Comparison of ENCODE assay signal across 8 cellular contexts in genomic region chr17:38584350-38584925, GRCh38. TPM values are rescaled to one million over a fixed set of nuclear protein-coding genes. Genes with fewer than 3 reads are reported as not detected.
DNase-seq lines count a peak whose midpoint lies in the region; ATAC-seq and TF ChIP-seq lines count a peak whose summit lies in the region.

No MANE protein-coding gene starts in this region.

- H3K4me3 Mint-ChIP-seq in CD14-positive monocyte, result peak overlapping the region in 1 of 2 donors; percentile 63
- peak overlapping the region in 1 of 2 donors; percentile 71 for H3K4me3 Mint-ChIP-seq in activated T-cell treated with anti-CD3 and anti-CD28 coated beads, Interleukin-2, amount 50 U/mL, for 72 hours

- H3K9ac ChIP-seq in fibroblast of lung (ENCODE audit: insufficient read depth, low read length), result no peak overlapping the region

- H3K9me2 ChIP-seq in OCI-LY7 (ENCODE audit: insufficient read depth, low read length), result no peaks in the 10 kb centered on the region

- H3K79me2 ChIP-seq in OCI-LY7 (ENCODE audit: insufficient read depth, low read depth, low read length) (no peaks in the 10 kb centered on the region), fibroblast of lung (ENCODE audit: control insufficient read depth, insufficient read depth, low read length) (no peaks in the 10 kb centered on the region)

- no peak overlapping the region for H3K27ac ChIP-seq in HEK293 (ENCODE audit: extremely low read depth, low read depth, low read length)
- H3K27ac ChIP-seq in OCI-LY7 (ENCODE audit: low read depth, low read length, poor library complexity, severe bottlenecking), result no peak overlapping the region
- H3K27ac ChIP-seq in fibroblast of lung (ENCODE audit: insufficient read depth, low read length), result no peak overlapping the region
- H3K27ac ChIP-seq in neutrophil, result no peak overlapping the region
- no peak overlapping the region for H3K27ac ChIP-seq in upper lobe of left lung

- TF ChIP-seq CTCF in CD14-positive monocyte (IDR thresholded peaks at IDR 0.05), result peak; percentile 93
- TF ChIP-seq CTCF in HEK293 (tag by site-specific recombination; IDR thresholded peaks at IDR 0.05), result peak; percentile 86
- TF ChIP-seq CTCF in OCI-LY7 (conservative IDR thresholded peaks at IDR 0.05; ENCODE audit: low read length), result peak; percentile 99
- TF ChIP-seq CTCF in fibroblast of lung (conservative IDR thresholded peaks at IDR 0.05 in 1 of 2, IDR thresholded peaks at IDR 0.05 in 1 of 2; ENCODE audit: low read depth in 1 of 2, low read length in 2 of 2), result peak; percentile 73 to 81
- TF ChIP-seq CTCF in neutrophil (IDR thresholded peaks at IDR 0.05), result peak; percentile 70
- TF ChIP-seq CTCF in upper lobe of left lung (IDR thresholded peaks at IDR 0.05), result peak; percentile 81 to 89 (median 86)

- H2AFZ ChIP-seq in OCI-LY7 (ENCODE audit: low read length) (peak overlapping the region; percentile 85), fibroblast of lung (ENCODE audit: low read length) (no peak overlapping the region)

- POLR2A ChIA-PET in HEK293 (lab: Yijun Ruan, JAX), result interaction anchor here (0.9 to 2.0 kb wide), 2 partner anchors 14 to 26 kb away, joined by 3 to 14 read pairs; no protein-coding TSS in a partner anchor
- POLR2A ChIA-PET in OCI-LY7 (lab: Charles Lee), result interaction anchor here (0.6 kb wide), 2 partner anchors 58 to 75 kb away, joined by 3 read pairs; no protein-coding TSS in a partner anchor

- intact Hi-C loops in CD14-positive monocyte (cut with micrococcal nuclease), result no loop called here
- intact Hi-C loops in OCI-LY7 (cut with micrococcal nuclease; ENCODE audit: unreplicated experiment), result loop anchor here (2.0 kb wide), 1 partner anchor 26 kb away; no protein-coding TSS in a partner anchor

- H3K4me1 ChIP-seq in HEK293 (ENCODE audit: control insufficient read depth, insufficient read depth, low read length) (peaks cover 16% of the 10 kb centered on the region), OCI-LY7 (ENCODE audit: insufficient read depth, low read length, poor library complexity, severe bottlenecking) (peaks cover 24% of the 10 kb centered on the region), fibroblast of lung (ENCODE audit: control insufficient read depth, extremely low read depth, insufficient read depth, low read length) (no peaks in the 10 kb centered on the region), neutrophil (ENCODE audit: control insufficient read depth in 1 of 2, insufficient read depth in 1 of 2, low read depth in 1 of 2, low read length in 1 of 2) (peaks cover 0 to 8% of the 10 kb centered on the region in 2 experiments), upper lobe of left lung (peaks cover 4 to 9% (median 5%) of the 10 kb centered on the region in 4 donors)

- peak; percentile 82 to 83 for ATAC-seq in activated T-cell treated with anti-CD3 and anti-CD28 coated beads, Interleukin-2, amount 50 U/mL, for 72 hours (replicated peaks in 1 of 2)
- ATAC-seq in upper lobe of left lung (ENCODE audit: low FRiP score in 2 of 2) (peak; percentile 68 to 90), GM21825 (IDR thresholded peaks at IDR 0.05; ENCODE audit: unreplicated experiment) (no peak)

- peaks cover 12% of the 10 kb centered on the region for H3K4me1 Mint-ChIP-seq in CD14-positive monocyte
- H3K4me1 Mint-ChIP-seq in activated T-cell treated with anti-CD3 and anti-CD28 coated beads, Interleukin-2, amount 50 U/mL, for 72 hours (ENCODE audit: low read depth), result peaks cover 20% of the 10 kb centered on the region

- H3K9me3 ChIP-seq in HEK293 (ENCODE audit: control insufficient read depth, insufficient read depth, low read depth, low read length), result no peaks in the 10 kb centered on the region
- H3K9me3 ChIP-seq in OCI-LY7 (ENCODE audit: low read length), result no peaks in the 10 kb centered on the region
- no peaks in the 10 kb centered on the region for H3K9me3 ChIP-seq in fibroblast of lung (ENCODE audit: control insufficient read depth, insufficient read depth, low read depth, low read length)
- no peaks in the 10 kb centered on the region for H3K9me3 ChIP-seq in neutrophil
- no peaks in the 10 kb centered on the region for H3K9me3 ChIP-seq in upper lobe of left lung

- H3K9me3 Mint-ChIP-seq in CD14-positive monocyte, result peaks cover 0 to 9% (median 2%) of the 10 kb centered on the region in 7 donors
- H3K9me3 Mint-ChIP-seq in activated T-cell treated with anti-CD3 and anti-CD28 coated beads, Interleukin-2, amount 50 U/mL, for 72 hours, result no peaks in the 10 kb centered on the region

- H3K27ac Mint-ChIP-seq in CD14-positive monocyte, result no peak overlapping the region
- H3K27ac Mint-ChIP-seq in activated T-cell treated with anti-CD3 and anti-CD28 coated beads, Interleukin-2, amount 50 U/mL, for 72 hours, result no peak overlapping the region

- TF ChIP-seq EP300 in upper lobe of left lung (IDR thresholded peaks at IDR 0.05), result no peak

- H3K27me3 ChIP-seq in fibroblast of lung (ENCODE audit: control insufficient read depth, insufficient read depth, low read length) (peaks cover 21% of the 10 kb centered on the region), neutrophil (peaks cover 98% of the 10 kb centered on the region), upper lobe of left lung (peaks cover 0 to 7% (median 3%) of the 10 kb centered on the region in 4 donors)

- CTCF ChIA-PET in HEK293 (lab: Yijun Ruan, JAX) (interaction anchor here (0.6 to 12.2 kb wide), 35 partner anchors 9 to 1024 kb away, joined by 3 to 264 read pairs (median 4); partner anchors contain the start of gene SRCIN1), OCI-LY7 (lab: Charles Lee; ENCODE audit: unreplicated experiment) (interaction anchor here (0.6 to 1.5 kb wide), 4 partner anchors 24 to 122 kb away, joined by 3 to 6 read pairs (median 4); no protein-coding TSS in a partner anchor)

- BruUV-seq in OCI-LY7 (replicated peaks; lab: Mats Ljungman, UMichigan), result no TSS peak

- peaks cover 87 to 97% (median 91%) of the 10 kb centered on the region in 3 donors for H3K27me3 Mint-ChIP-seq in CD14-positive monocyte (ENCODE audit: low read depth in 3 of 3)
- peaks cover 74% of the 10 kb centered on the region for H3K27me3 Mint-ChIP-seq in activated T-cell treated with anti-CD3 and anti-CD28 coated beads, Interleukin-2, amount 50 U/mL, for 72 hours (ENCODE audit: low read depth)

- peak overlapping the region; percentile 21 for H3K4me3 ChIP-seq in HEK293 (ENCODE audit: low read depth, low read length)
- H3K4me3 ChIP-seq in OCI-LY7 (ENCODE audit: low read depth, low read length, poor library complexity, severe bottlenecking), result peak overlapping the region; percentile 37
- no peak overlapping the region for H3K4me3 ChIP-seq in fibroblast of lung (replicated peaks in 1 of 4; ENCODE audit: control extremely low read depth in 1 of 4, insufficient read depth in 1 of 4, low read depth in 3 of 4, low read length in 4 of 4)
- no peak overlapping the region for H3K4me3 ChIP-seq in neutrophil (ENCODE audit: low read depth in 1 of 2, low read length in 1 of 2)
- no peak overlapping the region for H3K4me3 ChIP-seq in upper lobe of left lung

- peaks cover 4 to 6% of the 10 kb centered on the region in 2 donors for H3K36me3 Mint-ChIP-seq in CD14-positive monocyte
- no peaks in the 10 kb centered on the region for H3K36me3 Mint-ChIP-seq in activated T-cell treated with anti-CD3 and anti-CD28 coated beads, Interleukin-2, amount 50 U/mL, for 72 hours (ENCODE audit: insufficient read depth in 2 of 2)

- 8 to 14% methylated on average over 19 of the region's 19 CpGs for WGBS in upper lobe of left lung, 2 donors

- H4K20me1 ChIP-seq in OCI-LY7 (ENCODE audit: insufficient read depth, low read length) (no peaks in the 10 kb centered on the region), fibroblast of lung (ENCODE audit: control insufficient read depth, extremely low read depth, insufficient read depth, low read length) (no peaks in the 10 kb centered on the region)

- DNase-seq in CD14-positive monocyte (ENCODE audit: low spot score) (no peak), OCI-LY7 (ENCODE audit: low spot score) (peak; percentile 75), fibroblast of lung (ENCODE audit: low read depth in 2 of 2) (peak; percentile 22 to 48), upper lobe of left lung (peak; percentile 75 to 92)
- peak; percentile 64 to 78 for DNase-seq in activated T-cell treated with anti-CD3 and anti-CD28 coated beads, Interleukin-2, amount 50 U/mL, for 72 hours

- no peaks in the 10 kb centered on the region for H3K36me3 ChIP-seq in HEK293 (ENCODE audit: control insufficient read depth in 2 of 2, insufficient read depth in 1 of 2, low read length in 2 of 2)
- no peaks in the 10 kb centered on the region for H3K36me3 ChIP-seq in OCI-LY7 (ENCODE audit: insufficient read depth, low read length)
- no peaks in the 10 kb centered on the region for H3K36me3 ChIP-seq in fibroblast of lung (ENCODE audit: control insufficient read depth, insufficient read depth, low read length)
- no peaks in the 10 kb centered on the region for H3K36me3 ChIP-seq in neutrophil
- H3K36me3 ChIP-seq in upper lobe of left lung, result no peaks in the 10 kb centered on the region

- H3K4me2 ChIP-seq in OCI-LY7 (ENCODE audit: low read length) (peak overlapping the region; percentile 54), fibroblast of lung (ENCODE audit: extremely low read depth, insufficient read depth, low read length) (no peak overlapping the region)

- no peak for TF ChIP-seq POLR2A in upper lobe of left lung (IDR thresholded peaks at IDR 0.05)

TF ChIP-seq in HEK293, 187 proteins besides CTCF, POLR2A, EP300 and RAD21 (continues in another document):
- TF ChIP-seq ZNF830 (tag by site-specific recombination; IDR thresholded peaks at IDR 0.05; ENCODE audit: low read depth), result no peak
- TF ChIP-seq ATF2 (tag by site-specific recombination; IDR thresholded peaks at IDR 0.05; ENCODE audit: low read depth), result peak; percentile 98
- peak; percentile 61 for TF ChIP-seq ZBTB48 (tag by site-specific recombination; IDR thresholded peaks at IDR 0.05)

RNA-seq across cellular contexts. Expression of gene SRCIN1, which starts 21.3 kb away (rescaled TPM):
- not detected for polyA plus RNA-seq in CD14-positive monocyte
- total RNA-seq in OCI-LY7 (2014; rRNA removed; shearing (Covaris generic)), result 0.15 and 1.5 TPM in 2 replicates
- 4.6 and 4.9 TPM in 2 replicates for total RNA-seq in OCI-LY7 (2022)
- 1 to 10 TPM in 1 of 2 donors, under 1 TPM in 1; 0.72 to 1.8 TPM for total RNA-seq in activated T-cell treated with anti-CD3 and anti-CD28 coated beads, Interleukin-2, amount 50 U/mL, for 72 hours
- under 0.01 TPM in 1 of 2 replicates, not detected in the other for total RNA-seq in fibroblast of lung
- not detected in 2 replicates for polyA plus RNA-seq in fibroblast of lung
- not detected in 2 replicates for polyA plus RNA-seq in fibroblast of lung (2012)
- not detected in 2 replicates for polyA minus RNA-seq in fibroblast of lung (ENCODE audit: low replicate concordance)
- total RNA-seq in upper lobe of left lung, result 10 to 100 TPM in 2 of 6 donors, 1 to 10 TPM in 4; 1.6 to 16.6 (median 5.6) TPM

Comparison
In these comparisons a context has a peak if more than half of its experiments do, and no peak if none do; other contexts are left out.
1. H3K4me3 ChIP-seq: peak in HEK293 (single experiment) and OCI-LY7 (single experiment); none in fibroblast of lung (0 of 4), neutrophil (0 of 2) and upper lobe of left lung (0 of 4).
2. Peak in every context shown above with its lines, with median percentiles within 50 percentile points of each other: CTCF ChIP-seq.